ENCODE assay signal across 1 cellular context in genomic region chr9:80649496-80649895, GRCh38.
TF ChIP-seq lines count a peak whose summit lies in the region.

No MANE protein-coding gene starts in this region.

TF ChIP-seq in GM23338, 12 proteins besides CTCF, POLR2A, EP300 and RAD21 (continued from another document):
- TF ChIP-seq, protein P1, sequence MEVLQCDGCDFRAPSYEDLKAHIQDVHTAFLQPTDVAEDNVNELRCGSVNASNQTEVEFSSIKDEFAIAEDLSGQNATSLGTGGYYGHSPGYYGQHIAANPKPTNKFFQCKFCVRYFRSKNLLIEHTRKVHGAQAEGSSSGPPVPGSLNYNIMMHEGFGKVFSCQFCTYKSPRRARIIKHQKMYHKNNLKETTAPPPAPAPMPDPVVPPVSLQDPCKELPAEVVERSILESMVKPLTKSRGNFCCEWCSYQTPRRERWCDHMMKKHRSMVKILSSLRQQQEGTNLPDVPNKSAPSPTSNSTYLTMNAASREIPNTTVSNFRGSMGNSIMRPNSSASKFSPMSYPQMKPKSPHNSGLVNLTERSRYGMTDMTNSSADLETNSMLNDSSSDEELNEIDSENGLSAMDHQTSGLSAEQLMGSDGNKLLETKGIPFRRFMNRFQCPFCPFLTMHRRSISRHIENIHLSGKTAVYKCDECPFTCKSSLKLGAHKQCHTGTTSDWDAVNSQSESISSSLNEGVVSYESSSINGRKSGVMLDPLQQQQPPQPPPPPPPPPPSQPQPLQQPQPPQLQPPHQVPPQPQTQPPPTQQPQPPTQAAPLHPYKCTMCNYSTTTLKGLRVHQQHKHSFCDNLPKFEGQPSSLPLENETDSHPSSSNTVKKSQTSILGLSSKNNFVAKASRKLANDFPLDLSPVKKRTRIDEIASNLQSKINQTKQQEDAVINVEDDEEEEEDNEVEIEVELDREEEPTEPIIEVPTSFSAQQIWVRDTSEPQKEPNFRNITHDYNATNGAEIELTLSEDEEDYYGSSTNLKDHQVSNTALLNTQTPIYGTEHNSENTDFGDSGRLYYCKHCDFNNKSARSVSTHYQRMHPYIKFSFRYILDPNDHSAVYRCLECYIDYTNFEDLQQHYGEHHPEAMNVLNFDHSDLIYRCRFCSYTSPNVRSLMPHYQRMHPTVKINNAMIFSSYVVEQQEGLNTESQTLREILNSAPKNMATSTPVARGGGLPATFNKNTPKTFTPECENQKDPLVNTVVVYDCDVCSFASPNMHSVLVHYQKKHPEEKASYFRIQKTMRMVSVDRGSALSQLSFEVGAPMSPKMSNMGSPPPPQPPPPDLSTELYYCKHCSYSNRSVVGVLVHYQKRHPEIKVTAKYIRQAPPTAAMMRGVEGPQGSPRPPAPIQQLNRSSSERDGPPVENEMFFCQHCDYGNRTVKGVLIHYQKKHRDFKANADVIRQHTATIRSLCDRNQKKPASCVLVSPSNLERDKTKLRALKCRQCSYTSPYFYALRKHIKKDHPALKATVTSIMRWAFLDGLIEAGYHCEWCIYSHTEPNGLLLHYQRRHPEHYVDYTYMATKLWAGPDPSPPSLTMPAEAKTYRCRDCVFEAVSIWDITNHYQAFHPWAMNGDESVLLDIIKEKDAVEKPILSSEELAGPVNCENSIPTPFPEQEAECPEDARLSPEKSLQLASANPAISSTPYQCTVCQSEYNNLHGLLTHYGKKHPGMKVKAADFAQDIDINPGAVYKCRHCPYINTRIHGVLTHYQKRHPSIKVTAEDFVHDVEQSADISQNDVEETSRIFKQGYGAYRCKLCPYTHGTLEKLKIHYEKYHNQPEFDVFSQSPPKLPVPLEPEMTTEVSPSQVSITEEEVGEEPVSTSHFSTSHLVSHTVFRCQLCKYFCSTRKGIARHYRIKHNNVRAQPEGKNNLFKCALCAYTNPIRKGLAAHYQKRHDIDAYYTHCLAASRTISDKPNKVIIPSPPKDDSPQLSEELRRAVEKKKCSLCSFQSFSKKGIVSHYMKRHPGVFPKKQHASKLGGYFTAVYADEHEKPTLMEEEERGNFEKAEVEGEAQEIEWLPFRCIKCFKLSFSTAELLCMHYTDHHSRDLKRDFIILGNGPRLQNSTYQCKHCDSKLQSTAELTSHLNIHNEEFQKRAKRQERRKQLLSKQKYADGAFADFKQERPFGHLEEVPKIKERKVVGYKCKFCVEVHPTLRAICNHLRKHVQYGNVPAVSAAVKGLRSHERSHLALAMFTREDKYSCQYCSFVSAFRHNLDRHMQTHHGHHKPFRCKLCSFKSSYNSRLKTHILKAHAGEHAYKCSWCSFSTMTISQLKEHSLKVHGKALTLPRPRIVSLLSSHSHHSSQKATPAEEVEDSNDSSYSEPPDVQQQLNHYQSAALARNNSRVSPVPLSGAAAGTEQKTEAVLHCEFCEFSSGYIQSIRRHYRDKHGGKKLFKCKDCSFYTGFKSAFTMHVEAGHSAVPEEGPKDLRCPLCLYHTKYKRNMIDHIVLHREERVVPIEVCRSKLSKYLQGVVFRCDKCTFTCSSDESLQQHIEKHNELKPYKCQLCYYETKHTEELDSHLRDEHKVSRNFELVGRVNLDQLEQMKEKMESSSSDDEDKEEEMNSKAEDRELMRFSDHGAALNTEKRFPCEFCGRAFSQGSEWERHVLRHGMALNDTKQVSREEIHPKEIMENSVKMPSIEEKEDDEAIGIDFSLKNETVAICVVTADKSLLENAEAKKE (CRISPR knock-in tag; IDR thresholded peaks at IDR 0.05): no peak
- TF ChIP-seq, protein P2, sequence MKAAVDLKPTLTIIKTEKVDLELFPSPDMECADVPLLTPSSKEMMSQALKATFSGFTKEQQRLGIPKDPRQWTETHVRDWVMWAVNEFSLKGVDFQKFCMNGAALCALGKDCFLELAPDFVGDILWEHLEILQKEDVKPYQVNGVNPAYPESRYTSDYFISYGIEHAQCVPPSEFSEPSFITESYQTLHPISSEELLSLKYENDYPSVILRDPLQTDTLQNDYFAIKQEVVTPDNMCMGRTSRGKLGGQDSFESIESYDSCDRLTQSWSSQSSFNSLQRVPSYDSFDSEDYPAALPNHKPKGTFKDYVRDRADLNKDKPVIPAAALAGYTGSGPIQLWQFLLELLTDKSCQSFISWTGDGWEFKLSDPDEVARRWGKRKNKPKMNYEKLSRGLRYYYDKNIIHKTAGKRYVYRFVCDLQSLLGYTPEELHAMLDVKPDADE (IDR thresholded peaks at IDR 0.05): no peak
- TF ChIP-seq ZNF114 (CRISPR knock-in tag; IDR thresholded peaks at IDR 0.05): no peak
